ENCODE assay signal across 14 cellular contexts in genomic region chr22:31604746-31605705, GRCh38. TPM values are rescaled to one million over a fixed set of nuclear protein-coding genes. Genes with fewer than 3 reads are reported as not detected.
DNase-seq lines count a peak whose midpoint lies in the region; ATAC-seq, FAIRE-seq and TF ChIP-seq lines count a peak whose summit lies in the region.
"Had no signal": no experiment of that assay in that cellular context is flagged by ENCODE, and none has a peak within 500 bp of the region (broad histone marks: within the 10 kb centered on the region; RNA-seq: fewer than 3 reads in every experiment).

No MANE protein-coding gene starts in this region.

- no peak for FAIRE-seq in kidney (lab: Jason Lieb, UNC)

- H3K4me3 Mint-ChIP-seq in activated naive CD4-positive, alpha-beta T cell treated with anti-CD3 and anti-CD28 coated beads, Interleukin-2, amount 50 U/mL, for 24 hours, result no peak overlapping the region
- H3K4me3 Mint-ChIP-seq in WTC11, result no peak overlapping the region
- H3K4me3 Mint-ChIP-seq in stimulated activated naive CD8-positive, alpha-beta T cell treated with anti-CD3 and anti-CD28 coated beads, Interleukin-15, amount 100 ng/mL, for 72 hours, result no peak overlapping the region

- no peak overlapping the region for H3K4me3 ChIP-seq in kidney (ENCODE audit: low read length in 2 of 2)
- H3K4me3 ChIP-seq: cardiac muscle cell, vagina had no signal

- no peaks in the 10 kb centered on the region for H3K9me3 ChIP-seq in kidney (ENCODE audit: control insufficient read depth in 1 of 2, low read length in 2 of 2)
- H3K9me3 ChIP-seq: vagina had no signal

- intact Hi-C loops in kidney (cut with DNase I), result no loop called here

- H3K27me3 Mint-ChIP-seq in activated naive CD4-positive, alpha-beta T cell treated with anti-CD3 and anti-CD28 coated beads, Interleukin-2, amount 50 U/mL, for 24 hours, result no peaks in the 10 kb centered on the region
- no peaks in the 10 kb centered on the region; the same call in 1 of the 2 replicates for H3K27me3 Mint-ChIP-seq in WTC11 (ENCODE audit: low read depth)
- no peaks in the 10 kb centered on the region for H3K27me3 Mint-ChIP-seq in stimulated activated naive CD8-positive, alpha-beta T cell treated with anti-CD3 and anti-CD28 coated beads, Interleukin-15, amount 100 ng/mL, for 72 hours

- peaks cover 0 to 2% of the 10 kb centered on the region in 2 donors for H3K4me1 ChIP-seq in kidney (ENCODE audit: control insufficient read depth in 1 of 2, insufficient read depth in 1 of 2, low read depth in 1 of 2, low read length in 2 of 2)

- H3K4me1 Mint-ChIP-seq in activated naive CD4-positive, alpha-beta T cell treated with anti-CD3 and anti-CD28 coated beads, Interleukin-2, amount 50 U/mL, for 24 hours, result no peaks in the 10 kb centered on the region
- H3K4me1 Mint-ChIP-seq in WTC11, result no peaks in the 10 kb centered on the region
- H3K4me1 Mint-ChIP-seq in stimulated activated naive CD8-positive, alpha-beta T cell treated with anti-CD3 and anti-CD28 coated beads, Interleukin-15, amount 100 ng/mL, for 72 hours, result no peaks in the 10 kb centered on the region

- peaks cover 6% of the 10 kb centered on the region for H3K36me3 Mint-ChIP-seq in activated naive CD4-positive, alpha-beta T cell treated with anti-CD3 and anti-CD28 coated beads, Interleukin-2, amount 50 U/mL, for 24 hours
- H3K36me3 Mint-ChIP-seq in WTC11, result no peaks in the 10 kb centered on the region

- POLR2A ChIA-PET in WTC11 (lab: Charles Lee), result interaction anchor here (0.5 to 1.0 kb wide), 2 partner anchors 8 to 55 kb away, joined by 3 read pairs; no protein-coding TSS in a partner anchor

- H3K9ac ChIP-seq in kidney (ENCODE audit: low read length in 2 of 2), result no peak overlapping the region

- TF ChIP-seq CTCF in WTC11 (IDR thresholded peaks at IDR 0.05), result no peak
- TF ChIP-seq CTCF in kidney (IDR thresholded peaks at IDR 0.05; ENCODE audit: borderline replicate concordance, extremely low read depth, insufficient read depth), result no peak

- CTCF ChIA-PET in WTC11 (lab: Charles Lee), result interaction anchor here (2.0 kb wide), 1 partner anchor 9 kb away, joined by 10 read pairs; no protein-coding TSS in a partner anchor

- no peak for DNase-seq in activated naive CD4-positive, alpha-beta T cell treated with Interleukin-2 at 50 U/mL for 16 hours
- DNase-seq in WTC11 (ENCODE audit: low spot score) (no peak), kidney (peak; percentile 51)
- DNase-seq in stimulated activated naive CD8-positive, alpha-beta T cell treated with anti-CD3 and anti-CD28 coated beads, Interleukin-15, amount 100 ng/mL, for 72 hours, result no peak
- DNase-seq: effector CD8-positive, alpha-beta T cell; Karpas-422; left cardiac atrium; PC-3 had no signal

- peaks cover 7 to 8% of the 10 kb centered on the region in 2 donors for H3K36me3 ChIP-seq in kidney (ENCODE audit: control insufficient read depth in 1 of 2, insufficient read depth in 2 of 2, low read length in 2 of 2)
- H3K36me3 ChIP-seq: cardiac muscle cell had no signal

- peak overlapping the region; percentile 76 for H3K27ac Mint-ChIP-seq in activated naive CD4-positive, alpha-beta T cell treated with anti-CD3 and anti-CD28 coated beads, Interleukin-2, amount 50 U/mL, for 24 hours
- peak overlapping the region; percentile 60; the same call in 1 of the 2 replicates for H3K27ac Mint-ChIP-seq in WTC11
- peak overlapping the region; percentile 36 to 79 for H3K27ac Mint-ChIP-seq in stimulated activated naive CD8-positive, alpha-beta T cell treated with anti-CD3 and anti-CD28 coated beads, Interleukin-15, amount 100 ng/mL, for 72 hours

- no peak for ATAC-seq in WTC11
- ATAC-seq in stimulated activated naive CD8-positive, alpha-beta T cell treated with anti-CD3 and anti-CD28 coated beads, Interleukin-15, amount 100 ng/mL, for 72 hours, result no peak
- no peak for ATAC-seq in GM18517 (IDR thresholded peaks at IDR 0.05; ENCODE audit: unreplicated experiment)
- no peak for ATAC-seq in GM21619 (IDR thresholded peaks at IDR 0.05; ENCODE audit: unreplicated experiment)
- ATAC-seq in HG03159 (IDR thresholded peaks at IDR 0.05; ENCODE audit: unreplicated experiment), result no peak
- ATAC-seq: left cardiac atrium, PC-3 had no signal

- no peaks in the 10 kb centered on the region for H3K9me3 Mint-ChIP-seq in activated naive CD4-positive, alpha-beta T cell treated with anti-CD3 and anti-CD28 coated beads, Interleukin-2, amount 50 U/mL, for 24 hours
- no peaks in the 10 kb centered on the region for H3K9me3 Mint-ChIP-seq in WTC11
- H3K9me3 Mint-ChIP-seq in stimulated activated naive CD8-positive, alpha-beta T cell treated with anti-CD3 and anti-CD28 coated beads, Interleukin-15, amount 100 ng/mL, for 72 hours, result no peaks in the 10 kb centered on the region

- no peak overlapping the region for H3K27ac ChIP-seq in kidney (ENCODE audit: low read depth in 2 of 2, low read length in 2 of 2)
- H3K27ac ChIP-seq: cardiac muscle cell, vagina had no signal

TF ChIP-seq in WTC11, 78 proteins besides CTCF, POLR2A, EP300 and RAD21:
- no peak for TF ChIP-seq CREB1 (CRISPR knock-in tag; IDR thresholded peaks at IDR 0.05)

RNA-seq across cellular contexts. Expression of gene PISD, which starts 57.0 kb away (rescaled TPM):
- total RNA-seq in WTC11 (2021), result 49.4 to 55.7 TPM (median 50.3 TPM) in 3 replicates
- 64.9 TPM for total RNA-seq in kidney
- 27.3 TPM for polyA plus RNA-seq in kidney (ENCODE audit: insufficient read depth, low read depth, low replicate concordance)
